In the genomic region with DNA sequence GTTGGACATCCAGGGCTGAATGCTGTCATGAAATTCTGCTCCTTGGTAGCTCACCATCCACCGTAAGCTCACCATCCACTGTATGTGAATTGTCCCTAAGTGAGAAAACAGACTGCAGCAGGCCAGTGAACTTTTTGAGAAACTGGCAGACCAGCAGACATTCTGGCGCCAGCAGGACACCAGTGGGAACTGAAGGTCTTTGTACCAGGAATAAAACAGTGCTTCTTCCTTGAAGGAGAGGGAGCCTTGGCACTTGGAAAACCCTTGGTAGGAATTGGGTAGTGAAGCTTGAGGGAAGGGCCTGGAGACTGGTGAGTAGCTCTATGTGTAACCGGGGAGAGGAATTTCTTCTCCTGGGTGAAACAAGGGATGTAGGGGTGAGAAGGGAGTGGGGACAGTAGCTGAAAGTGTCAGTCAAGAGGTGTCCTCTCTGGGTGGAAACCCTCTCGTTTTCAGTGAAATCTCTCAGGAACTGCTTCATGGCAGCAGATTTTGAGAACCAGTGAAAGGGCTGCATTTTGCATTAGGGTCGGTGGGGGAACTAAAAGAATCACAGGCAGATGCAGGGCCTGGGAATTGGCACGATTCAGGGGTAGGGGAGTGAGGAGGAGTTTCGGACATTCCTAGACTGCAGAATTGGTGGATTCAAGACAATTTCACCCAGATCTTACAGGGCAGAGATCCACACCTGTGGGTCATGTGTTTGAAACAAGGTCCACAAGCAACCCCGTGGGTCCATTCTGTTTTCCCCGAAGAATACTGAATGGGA, we compare ENCODE assay signal across 8 cellular contexts.
DNase-seq lines count a peak whose midpoint lies in the region; ATAC-seq lines count a peak whose summit lies in the region.

No MANE protein-coding gene starts in this region.

- H3K27ac ChIP-seq in temporal lobe (ENCODE audit: low read depth, low read length) = peak overlapping the region; percentile 50

- no peak for DNase-seq in activated T-cell treated with anti-CD3 and anti-CD28 coated beads, Interleukin-2, amount 50 U/mL, for 72 hours
- DNase-seq in activated T-cell treated with anti-CD3 and anti-CD28 coated beads, Interleukin-2, amount 50 U/mL, for 48 hours = no peak
- DNase-seq in activated naive CD8-positive, alpha-beta T cell treated with anti-CD3 and anti-CD28 coated beads, Interleukin-2, amount 50 U/mL, for 24 hours = no peak
- DNase-seq in medulla oblongata (ENCODE audit: extremely low spot score) (peak; percentile 63), NCI-H82 treated with DMSO at 0.1 percent for 48 hours (lab: John Stamatoyannopoulos, UW; ENCODE audit: unreplicated experiment) (no peak), NCI-H345 treated with DMSO at 0.1 percent for 48 hours (lab: John Stamatoyannopoulos, UW; ENCODE audit: unreplicated experiment) (no peak), NCI-H2196 treated with DMSO at 0.1 percent for 48 hours (lab: John Stamatoyannopoulos, UW; ENCODE audit: unreplicated experiment) (no peak)

- H3K9me3 Mint-ChIP-seq in activated T-cell treated with anti-CD3 and anti-CD28 coated beads, Interleukin-2, amount 50 U/mL, for 72 hours = no peaks in the 10 kb centered on the region
- no peaks in the 10 kb centered on the region for H3K9me3 Mint-ChIP-seq in activated naive CD8-positive, alpha-beta T cell treated with anti-CD3 and anti-CD28 coated beads, Interleukin-2, amount 50 U/mL, for 24 hours

- no peak for ATAC-seq in activated T-cell treated with anti-CD3 and anti-CD28 coated beads, Interleukin-2, amount 50 U/mL, for 72 hours (replicated peaks in 1 of 2)
- no peak for ATAC-seq in activated naive CD8-positive, alpha-beta T cell treated with anti-CD3 and anti-CD28 coated beads, Interleukin-2, amount 50 U/mL, for 24 hours

- no peaks in the 10 kb centered on the region for H3K36me3 Mint-ChIP-seq in activated T-cell treated with anti-CD3 and anti-CD28 coated beads, Interleukin-2, amount 50 U/mL, for 72 hours (ENCODE audit: insufficient read depth in 2 of 2)
- no peaks in the 10 kb centered on the region for H3K36me3 Mint-ChIP-seq in activated naive CD8-positive, alpha-beta T cell treated with anti-CD3 and anti-CD28 coated beads, Interleukin-2, amount 50 U/mL, for 24 hours (ENCODE audit: low read depth)

- H3K4me1 Mint-ChIP-seq in activated T-cell treated with anti-CD3 and anti-CD28 coated beads, Interleukin-2, amount 50 U/mL, for 72 hours (ENCODE audit: low read depth) = peaks cover 34% of the 10 kb centered on the region
- H3K4me1 Mint-ChIP-seq in activated naive CD8-positive, alpha-beta T cell treated with anti-CD3 and anti-CD28 coated beads, Interleukin-2, amount 50 U/mL, for 24 hours = peaks cover 16% of the 10 kb centered on the region

- H3K27ac Mint-ChIP-seq in activated T-cell treated with anti-CD3 and anti-CD28 coated beads, Interleukin-2, amount 50 U/mL, for 72 hours = no peak overlapping the region
- H3K27ac Mint-ChIP-seq in activated naive CD8-positive, alpha-beta T cell treated with anti-CD3 and anti-CD28 coated beads, Interleukin-2, amount 50 U/mL, for 24 hours = no peak overlapping the region

- H3K4me3 Mint-ChIP-seq in activated T-cell treated with anti-CD3 and anti-CD28 coated beads, Interleukin-2, amount 50 U/mL, for 72 hours = peak overlapping the region; percentile 88 to 91
- peak overlapping the region; percentile 78 for H3K4me3 Mint-ChIP-seq in activated naive CD8-positive, alpha-beta T cell treated with anti-CD3 and anti-CD28 coated beads, Interleukin-2, amount 50 U/mL, for 24 hours

- peaks cover 52% of the 10 kb centered on the region for H3K27me3 Mint-ChIP-seq in activated T-cell treated with anti-CD3 and anti-CD28 coated beads, Interleukin-2, amount 50 U/mL, for 72 hours (ENCODE audit: low read depth)
- H3K27me3 Mint-ChIP-seq in activated naive CD8-positive, alpha-beta T cell treated with anti-CD3 and anti-CD28 coated beads, Interleukin-2, amount 50 U/mL, for 24 hours = peaks cover 49% of the 10 kb centered on the region
